ENCODE assay signal across 1 cellular context in genomic region chr4:152778656-152779512, GRCh38.
TF ChIP-seq lines count a peak whose summit lies in the region.

No MANE protein-coding gene starts in this region.

TF ChIP-seq in HepG2, 621 proteins besides CTCF, POLR2A, EP300 and RAD21 (continued from another document):
- TF ChIP-seq, protein P1, sequence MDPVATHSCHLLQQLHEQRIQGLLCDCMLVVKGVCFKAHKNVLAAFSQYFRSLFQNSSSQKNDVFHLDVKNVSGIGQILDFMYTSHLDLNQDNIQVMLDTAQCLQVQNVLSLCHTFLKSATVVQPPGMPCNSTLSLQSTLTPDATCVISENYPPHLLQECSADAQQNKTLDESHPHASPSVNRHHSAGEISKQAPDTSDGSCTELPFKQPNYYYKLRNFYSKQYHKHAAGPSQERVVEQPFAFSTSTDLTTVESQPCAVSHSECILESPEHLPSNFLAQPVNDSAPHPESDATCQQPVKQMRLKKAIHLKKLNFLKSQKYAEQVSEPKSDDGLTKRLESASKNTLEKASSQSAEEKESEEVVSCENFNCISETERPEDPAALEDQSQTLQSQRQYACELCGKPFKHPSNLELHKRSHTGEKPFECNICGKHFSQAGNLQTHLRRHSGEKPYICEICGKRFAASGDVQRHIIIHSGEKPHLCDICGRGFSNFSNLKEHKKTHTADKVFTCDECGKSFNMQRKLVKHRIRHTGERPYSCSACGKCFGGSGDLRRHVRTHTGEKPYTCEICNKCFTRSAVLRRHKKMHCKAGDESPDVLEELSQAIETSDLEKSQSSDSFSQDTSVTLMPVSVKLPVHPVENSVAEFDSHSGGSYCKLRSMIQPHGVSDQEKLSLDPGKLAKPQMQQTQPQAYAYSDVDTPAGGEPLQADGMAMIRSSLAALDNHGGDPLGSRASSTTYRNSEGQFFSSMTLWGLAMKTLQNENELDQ (CRISPR knock-in tag; IDR thresholded peaks at IDR 0.05; ENCODE audit: borderline replicate concordance) = no peak
- no peak for TF ChIP-seq ADNP (CRISPR knock-in tag; IDR thresholded peaks at IDR 0.05)
- no peak for TF ChIP-seq ZNF180 (CRISPR knock-in tag; IDR thresholded peaks at IDR 0.05; ENCODE audit: borderline replicate concordance, low read depth)
- no peak for TF ChIP-seq ZNF674 (CRISPR knock-in tag; IDR thresholded peaks at IDR 0.05; ENCODE audit: low read depth)
- no peak for TF ChIP-seq ARNT (IDR thresholded peaks at IDR 0.05)
- TF ChIP-seq ZNF431 (CRISPR knock-in tag; IDR thresholded peaks at IDR 0.05; ENCODE audit: borderline replicate concordance, low read depth) = no peak
- TF ChIP-seq ZBTB7A (CRISPR knock-in tag; IDR thresholded peaks at IDR 0.05) = 0 out of 2 replicates have a peak, but pooled peaks have one; percentile 34
- TF ChIP-seq NKX3-1 (CRISPR knock-in tag; IDR thresholded peaks at IDR 0.05) = 0 out of 2 replicates have a peak, but pooled peaks have one; percentile 33
- TF ChIP-seq, protein P2, sequence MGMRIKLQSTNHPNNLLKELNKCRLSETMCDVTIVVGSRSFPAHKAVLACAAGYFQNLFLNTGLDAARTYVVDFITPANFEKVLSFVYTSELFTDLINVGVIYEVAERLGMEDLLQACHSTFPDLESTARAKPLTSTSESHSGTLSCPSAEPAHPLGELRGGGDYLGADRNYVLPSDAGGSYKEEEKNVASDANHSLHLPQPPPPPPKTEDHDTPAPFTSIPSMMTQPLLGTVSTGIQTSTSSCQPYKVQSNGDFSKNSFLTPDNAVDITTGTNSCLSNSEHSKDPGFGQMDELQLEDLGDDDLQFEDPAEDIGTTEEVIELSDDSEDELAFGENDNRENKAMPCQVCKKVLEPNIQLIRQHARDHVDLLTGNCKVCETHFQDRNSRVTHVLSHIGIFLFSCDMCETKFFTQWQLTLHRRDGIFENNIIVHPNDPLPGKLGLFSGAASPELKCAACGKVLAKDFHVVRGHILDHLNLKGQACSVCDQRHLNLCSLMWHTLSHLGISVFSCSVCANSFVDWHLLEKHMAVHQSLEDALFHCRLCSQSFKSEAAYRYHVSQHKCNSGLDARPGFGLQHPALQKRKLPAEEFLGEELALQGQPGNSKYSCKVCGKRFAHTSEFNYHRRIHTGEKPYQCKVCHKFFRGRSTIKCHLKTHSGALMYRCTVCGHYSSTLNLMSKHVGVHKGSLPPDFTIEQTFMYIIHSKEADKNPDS (CRISPR knock-in tag; IDR thresholded peaks at IDR 0.05) = 0 out of 2 replicates have a peak, but pooled peaks have one; percentile 1
- TF ChIP-seq ZNF253 (CRISPR knock-in tag; IDR thresholded peaks at IDR 0.05; ENCODE audit: borderline replicate concordance) = no peak
- TF ChIP-seq RNF219 (CRISPR knock-in tag; IDR thresholded peaks at IDR 0.05) = no peak
- 0 out of 2 replicates have a peak, but pooled peaks have one; percentile 2 for TF ChIP-seq ATF5 (CRISPR knock-in tag; IDR thresholded peaks at IDR 0.05; ENCODE audit: low read depth)
- no peak for TF ChIP-seq ZNF773 (CRISPR knock-in tag; IDR thresholded peaks at IDR 0.05; ENCODE audit: borderline replicate concordance)
- TF ChIP-seq, protein P3, sequence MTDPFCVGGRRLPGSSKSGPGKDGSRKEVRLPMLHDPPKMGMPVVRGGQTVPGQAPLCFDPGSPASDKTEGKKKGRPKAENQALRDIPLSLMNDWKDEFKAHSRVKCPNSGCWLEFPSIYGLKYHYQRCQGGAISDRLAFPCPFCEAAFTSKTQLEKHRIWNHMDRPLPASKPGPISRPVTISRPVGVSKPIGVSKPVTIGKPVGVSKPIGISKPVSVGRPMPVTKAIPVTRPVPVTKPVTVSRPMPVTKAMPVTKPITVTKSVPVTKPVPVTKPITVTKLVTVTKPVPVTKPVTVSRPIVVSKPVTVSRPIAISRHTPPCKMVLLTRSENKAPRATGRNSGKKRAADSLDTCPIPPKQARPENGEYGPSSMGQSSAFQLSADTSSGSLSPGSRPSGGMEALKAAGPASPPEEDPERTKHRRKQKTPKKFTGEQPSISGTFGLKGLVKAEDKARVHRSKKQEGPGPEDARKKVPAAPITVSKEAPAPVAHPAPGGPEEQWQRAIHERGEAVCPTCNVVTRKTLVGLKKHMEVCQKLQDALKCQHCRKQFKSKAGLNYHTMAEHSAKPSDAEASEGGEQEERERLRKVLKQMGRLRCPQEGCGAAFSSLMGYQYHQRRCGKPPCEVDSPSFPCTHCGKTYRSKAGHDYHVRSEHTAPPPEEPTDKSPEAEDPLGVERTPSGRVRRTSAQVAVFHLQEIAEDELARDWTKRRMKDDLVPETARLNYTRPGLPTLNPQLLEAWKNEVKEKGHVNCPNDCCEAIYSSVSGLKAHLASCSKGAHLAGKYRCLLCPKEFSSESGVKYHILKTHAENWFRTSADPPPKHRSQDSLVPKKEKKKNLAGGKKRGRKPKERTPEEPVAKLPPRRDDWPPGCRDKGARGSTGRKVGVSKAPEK (CRISPR knock-in tag; IDR thresholded peaks at IDR 0.05; ENCODE audit: borderline replicate concordance) = 0 out of 2 replicates have a peak, but pooled peaks have one; percentile 70
- peak; percentile 28; the same call in 1 of the 2 replicates for TF ChIP-seq ZNF709 (CRISPR knock-in tag; IDR thresholded peaks at IDR 0.05)
- TF ChIP-seq BHLHE40 (IDR thresholded peaks at IDR 0.05; ENCODE audit: low read length) = no peak
- no peak for TF ChIP-seq ETV6 (CRISPR knock-in tag; conservative IDR thresholded peaks at IDR 0.05)
- 0 out of 2 replicates have a peak, but pooled peaks have one; percentile 19 for TF ChIP-seq ZNF616 (CRISPR knock-in tag; IDR thresholded peaks at IDR 0.05; ENCODE audit: low read depth)
- TF ChIP-seq ZNF446 (CRISPR knock-in tag; IDR thresholded peaks at IDR 0.05) = 0 out of 2 replicates have a peak, but pooled peaks have one; percentile 39
- TF ChIP-seq RFX1 (IDR thresholded peaks at IDR 0.05) = no peak
